In the genomic region with DNA sequence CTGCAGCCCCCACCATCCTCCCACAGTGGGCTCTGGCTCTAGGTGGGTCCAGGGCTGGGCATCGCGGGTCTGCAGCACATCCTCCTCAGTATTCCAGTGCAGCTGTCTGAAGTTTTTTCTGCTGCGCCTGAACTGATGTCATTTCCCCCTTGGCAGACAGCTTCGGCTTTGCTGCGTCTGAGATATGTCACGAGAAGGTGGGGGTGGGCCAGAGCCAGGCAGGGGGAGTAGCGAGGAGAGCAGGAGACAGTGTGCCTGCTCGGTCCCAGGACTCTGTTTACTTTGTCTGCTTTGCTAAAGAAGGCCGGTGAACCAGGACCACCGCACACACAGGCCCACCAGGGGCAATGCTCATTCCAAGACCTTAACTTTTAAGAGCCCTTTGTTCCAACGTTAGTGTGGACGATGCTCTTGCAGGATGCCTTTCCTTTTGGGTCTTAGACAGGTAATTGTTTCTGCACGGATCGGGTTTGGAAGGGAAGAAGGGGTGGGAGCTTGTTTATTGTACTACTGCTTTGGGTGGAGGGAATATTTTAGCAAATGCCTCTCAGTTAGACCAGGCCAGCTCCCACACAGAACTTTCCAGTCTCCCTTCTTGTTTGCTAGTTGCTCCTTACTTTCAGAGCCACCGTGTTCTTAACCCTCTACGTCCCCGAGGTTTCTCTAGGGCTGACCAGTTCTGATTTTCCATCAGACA, we compare ENCODE assay signal across 1 cellular context.
TF ChIP-seq lines count a peak whose summit lies in the region.

No MANE protein-coding gene starts in this region.

TF ChIP-seq in HepG2, 621 proteins besides CTCF, POLR2A, EP300 and RAD21 (continued from another document):
- TF ChIP-seq, protein P1, sequence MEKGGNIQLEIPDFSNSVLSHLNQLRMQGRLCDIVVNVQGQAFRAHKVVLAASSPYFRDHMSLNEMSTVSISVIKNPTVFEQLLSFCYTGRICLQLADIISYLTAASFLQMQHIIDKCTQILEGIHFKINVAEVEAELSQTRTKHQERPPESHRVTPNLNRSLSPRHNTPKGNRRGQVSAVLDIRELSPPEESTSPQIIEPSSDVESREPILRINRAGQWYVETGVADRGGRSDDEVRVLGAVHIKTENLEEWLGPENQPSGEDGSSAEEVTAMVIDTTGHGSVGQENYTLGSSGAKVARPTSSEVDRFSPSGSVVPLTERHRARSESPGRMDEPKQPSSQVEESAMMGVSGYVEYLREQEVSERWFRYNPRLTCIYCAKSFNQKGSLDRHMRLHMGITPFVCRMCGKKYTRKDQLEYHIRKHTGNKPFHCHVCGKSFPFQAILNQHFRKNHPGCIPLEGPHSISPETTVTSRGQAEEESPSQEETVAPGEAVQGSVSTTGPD (CRISPR knock-in tag; IDR thresholded peaks at IDR 0.05): no peak
- TF ChIP-seq, protein P2, sequence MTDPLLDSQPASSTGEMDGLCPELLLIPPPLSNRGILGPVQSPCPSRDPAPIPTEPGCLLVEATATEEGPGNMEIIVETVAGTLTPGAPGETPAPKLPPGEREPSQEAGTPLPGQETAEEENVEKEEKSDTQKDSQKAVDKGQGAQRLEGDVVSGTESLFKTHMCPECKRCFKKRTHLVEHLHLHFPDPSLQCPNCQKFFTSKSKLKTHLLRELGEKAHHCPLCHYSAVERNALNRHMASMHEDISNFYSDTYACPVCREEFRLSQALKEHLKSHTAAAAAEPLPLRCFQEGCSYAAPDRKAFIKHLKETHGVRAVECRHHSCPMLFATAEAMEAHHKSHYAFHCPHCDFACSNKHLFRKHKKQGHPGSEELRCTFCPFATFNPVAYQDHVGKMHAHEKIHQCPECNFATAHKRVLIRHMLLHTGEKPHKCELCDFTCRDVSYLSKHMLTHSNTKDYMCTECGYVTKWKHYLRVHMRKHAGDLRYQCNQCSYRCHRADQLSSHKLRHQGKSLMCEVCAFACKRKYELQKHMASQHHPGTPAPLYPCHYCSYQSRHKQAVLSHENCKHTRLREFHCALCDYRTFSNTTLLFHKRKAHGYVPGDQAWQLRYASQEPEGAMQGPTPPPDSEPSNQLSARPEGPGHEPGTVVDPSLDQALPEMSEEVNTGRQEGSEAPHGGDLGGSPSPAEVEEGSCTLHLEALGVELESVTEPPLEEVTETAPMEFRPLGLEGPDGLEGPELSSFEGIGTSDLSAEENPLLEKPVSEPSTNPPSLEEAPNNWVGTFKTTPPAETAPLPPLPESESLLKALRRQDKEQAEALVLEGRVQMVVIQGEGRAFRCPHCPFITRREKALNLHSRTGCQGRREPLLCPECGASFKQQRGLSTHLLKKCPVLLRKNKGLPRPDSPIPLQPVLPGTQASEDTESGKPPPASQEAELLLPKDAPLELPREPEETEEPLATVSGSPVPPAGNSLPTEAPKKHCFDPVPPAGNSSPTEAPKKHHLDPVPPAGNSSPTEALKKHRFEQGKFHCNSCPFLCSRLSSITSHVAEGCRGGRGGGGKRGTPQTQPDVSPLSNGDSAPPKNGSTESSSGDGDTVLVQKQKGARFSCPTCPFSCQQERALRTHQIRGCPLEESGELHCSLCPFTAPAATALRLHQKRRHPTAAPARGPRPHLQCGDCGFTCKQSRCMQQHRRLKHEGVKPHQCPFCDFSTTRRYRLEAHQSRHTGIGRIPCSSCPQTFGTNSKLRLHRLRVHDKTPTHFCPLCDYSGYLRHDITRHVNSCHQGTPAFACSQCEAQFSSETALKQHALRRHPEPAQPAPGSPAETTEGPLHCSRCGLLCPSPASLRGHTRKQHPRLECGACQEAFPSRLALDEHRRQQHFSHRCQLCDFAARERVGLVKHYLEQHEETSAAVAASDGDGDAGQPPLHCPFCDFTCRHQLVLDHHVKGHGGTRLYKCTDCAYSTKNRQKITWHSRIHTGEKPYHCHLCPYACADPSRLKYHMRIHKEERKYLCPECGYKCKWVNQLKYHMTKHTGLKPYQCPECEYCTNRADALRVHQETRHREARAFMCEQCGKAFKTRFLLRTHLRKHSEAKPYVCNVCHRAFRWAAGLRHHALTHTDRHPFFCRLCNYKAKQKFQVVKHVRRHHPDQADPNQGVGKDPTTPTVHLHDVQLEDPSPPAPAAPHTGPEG (CRISPR knock-in tag; IDR thresholded peaks at IDR 0.05): no peak
- TF ChIP-seq ZNF749 (CRISPR knock-in tag; IDR thresholded peaks at IDR 0.05; ENCODE audit: borderline replicate concordance) (no peak), ZNF530 (CRISPR knock-in tag; IDR thresholded peaks at IDR 0.05; ENCODE audit: low read depth) (no peak), ATF1 (CRISPR knock-in tag; IDR thresholded peaks at IDR 0.05) (no peak), ARHGAP35 (CRISPR knock-in tag; IDR thresholded peaks at IDR 0.05; ENCODE audit: borderline replicate concordance) (no peak), ZNF570 (CRISPR knock-in tag; IDR thresholded peaks at IDR 0.05; ENCODE audit: borderline replicate concordance) (no peak), SAFB2 (CRISPR knock-in tag; IDR thresholded peaks at IDR 0.05; ENCODE audit: borderline replicate concordance, low read depth) (no peak), STAT5B (CRISPR knock-in tag; IDR thresholded peaks at IDR 0.05) (no peak), ZNF234 (CRISPR knock-in tag; conservative IDR thresholded peaks at IDR 0.05) (no peak)
- TF ChIP-seq, protein P3, sequence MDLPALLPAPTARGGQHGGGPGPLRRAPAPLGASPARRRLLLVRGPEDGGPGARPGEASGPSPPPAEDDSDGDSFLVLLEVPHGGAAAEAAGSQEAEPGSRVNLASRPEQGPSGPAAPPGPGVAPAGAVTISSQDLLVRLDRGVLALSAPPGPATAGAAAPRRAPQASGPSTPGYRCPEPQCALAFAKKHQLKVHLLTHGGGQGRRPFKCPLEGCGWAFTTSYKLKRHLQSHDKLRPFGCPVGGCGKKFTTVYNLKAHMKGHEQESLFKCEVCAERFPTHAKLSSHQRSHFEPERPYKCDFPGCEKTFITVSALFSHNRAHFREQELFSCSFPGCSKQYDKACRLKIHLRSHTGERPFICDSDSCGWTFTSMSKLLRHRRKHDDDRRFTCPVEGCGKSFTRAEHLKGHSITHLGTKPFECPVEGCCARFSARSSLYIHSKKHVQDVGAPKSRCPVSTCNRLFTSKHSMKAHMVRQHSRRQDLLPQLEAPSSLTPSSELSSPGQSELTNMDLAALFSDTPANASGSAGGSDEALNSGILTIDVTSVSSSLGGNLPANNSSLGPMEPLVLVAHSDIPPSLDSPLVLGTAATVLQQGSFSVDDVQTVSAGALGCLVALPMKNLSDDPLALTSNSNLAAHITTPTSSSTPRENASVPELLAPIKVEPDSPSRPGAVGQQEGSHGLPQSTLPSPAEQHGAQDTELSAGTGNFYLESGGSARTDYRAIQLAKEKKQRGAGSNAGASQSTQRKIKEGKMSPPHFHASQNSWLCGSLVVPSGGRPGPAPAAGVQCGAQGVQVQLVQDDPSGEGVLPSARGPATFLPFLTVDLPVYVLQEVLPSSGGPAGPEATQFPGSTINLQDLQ (CRISPR knock-in tag; IDR thresholded peaks at IDR 0.05): no peak
- TF ChIP-seq, protein P4, sequence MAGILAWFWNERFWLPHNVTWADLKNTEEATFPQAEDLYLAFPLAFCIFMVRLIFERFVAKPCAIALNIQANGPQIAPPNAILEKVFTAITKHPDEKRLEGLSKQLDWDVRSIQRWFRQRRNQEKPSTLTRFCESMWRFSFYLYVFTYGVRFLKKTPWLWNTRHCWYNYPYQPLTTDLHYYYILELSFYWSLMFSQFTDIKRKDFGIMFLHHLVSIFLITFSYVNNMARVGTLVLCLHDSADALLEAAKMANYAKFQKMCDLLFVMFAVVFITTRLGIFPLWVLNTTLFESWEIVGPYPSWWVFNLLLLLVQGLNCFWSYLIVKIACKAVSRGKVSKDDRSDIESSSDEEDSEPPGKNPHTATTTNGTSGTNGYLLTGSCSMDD (CRISPR knock-in tag; IDR thresholded peaks at IDR 0.05): no peak
- TF ChIP-seq, protein P5, sequence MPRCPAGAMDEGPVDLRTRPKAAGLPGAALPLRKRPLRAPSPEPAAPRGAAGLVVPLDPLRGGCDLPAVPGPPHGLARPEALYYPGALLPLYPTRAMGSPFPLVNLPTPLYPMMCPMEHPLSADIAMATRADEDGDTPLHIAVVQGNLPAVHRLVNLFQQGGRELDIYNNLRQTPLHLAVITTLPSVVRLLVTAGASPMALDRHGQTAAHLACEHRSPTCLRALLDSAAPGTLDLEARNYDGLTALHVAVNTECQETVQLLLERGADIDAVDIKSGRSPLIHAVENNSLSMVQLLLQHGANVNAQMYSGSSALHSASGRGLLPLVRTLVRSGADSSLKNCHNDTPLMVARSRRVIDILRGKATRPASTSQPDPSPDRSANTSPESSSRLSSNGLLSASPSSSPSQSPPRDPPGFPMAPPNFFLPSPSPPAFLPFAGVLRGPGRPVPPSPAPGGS (CRISPR knock-in tag; IDR thresholded peaks at IDR 0.05): no peak
